Comparison of ENCODE assay signal across 10 cellular contexts in genomic region chrX:150879855-150880807, GRCh38. TPM values are rescaled to one million over a fixed set of nuclear protein-coding genes. Genes with fewer than 3 reads are reported as not detected.
A peak's percentile ranks its signal among the peaks of the same experiment; 100 is the strongest.
DNase-seq lines count a peak whose midpoint lies in the region; ATAC-seq, FAIRE-seq and TF ChIP-seq lines count a peak whose summit lies in the region.
"Had no signal": no experiment of that assay in that cellular context is flagged by ENCODE, and none has a peak within 500 bp of the region (broad histone marks: within the 10 kb centered on the region; RNA-seq: fewer than 3 reads in every experiment).

No MANE protein-coding gene starts in this region.

- no peaks in the 10 kb centered on the region for H4K20me1 ChIP-seq in GM12878 (ENCODE audit: control insufficient read depth, insufficient read depth)

- TF ChIP-seq RAD21 in GM12878 (IDR thresholded peaks at IDR 0.05; ENCODE audit: insufficient read depth, low read depth, low read length), result no peak

- DNase-seq in GM12878 (ENCODE audit: low read depth, low spot score), result peak; percentile 53
- DNase-seq in SKM-1 (lab: John Stamatoyannopoulos, UW; ENCODE audit: unreplicated experiment), result no peak
- DNase-seq in uterus, result no peak
- DNase-seq in caudate nucleus (lab: John Stamatoyannopoulos, UW), result no peak
- no peak for DNase-seq in NCI-H1105 (lab: John Stamatoyannopoulos, UW)
- DNase-seq: sigmoid colon had no signal

- H3K9ac ChIP-seq in GM12878 (ENCODE audit: control insufficient read depth, insufficient read depth, low read length), result no peak overlapping the region

- TF ChIP-seq CTCF in GM12878 (IDR thresholded peaks at IDR 0.05 in 2 of 3, conservative IDR thresholded peaks at IDR 0.05 in 1 of 3; ENCODE audit: control insufficient read depth in 2 of 3, extremely low read depth in 1 of 3, insufficient read depth in 1 of 3, low read depth in 3 of 3, low read length in 3 of 3) (no peak), uterus (IDR thresholded peaks at IDR 0.05) (no peak)

- CTCF ChIA-PET in GM12878 (lab: Yijun Ruan, JAX), result interaction anchor here (0.8 to 1.6 kb wide), 2 partner anchors 16 to 17 kb away, joined by 4 read pairs; no protein-coding TSS in a partner anchor

- no peak overlapping the region; the same call in 1 of the 2 replicates for H2AFZ ChIP-seq in GM12878 (ENCODE audit: control insufficient read depth, low read depth, low read length)

- TF ChIP-seq POLR2A in GM12878 (IDR thresholded peaks at IDR 0.05; ENCODE audit: low read depth, low read length) (no peak), uterus (IDR thresholded peaks at IDR 0.05) (no peak)

- ATAC-seq in GM18868 (IDR thresholded peaks at IDR 0.05; ENCODE audit: unreplicated experiment) (peak; percentile 71), GM21528 (IDR thresholded peaks at IDR 0.05; ENCODE audit: low FRiP score, unreplicated experiment) (peak; percentile 94), HG03342 (IDR thresholded peaks at IDR 0.05; ENCODE audit: unreplicated experiment) (peak; percentile 87), GM12878 (peak; percentile 92)

- SMC1A ChIA-PET in GM12878 (lab: Charles Lee; ENCODE audit: uncharacterized antibody, unreplicated experiment), result interaction anchor here (1.3 kb wide), 1 partner anchor 100 kb away, joined by 5 read pairs; no protein-coding TSS in a partner anchor

- H3K9me3 ChIP-seq in GM12878 (replicated peaks; ENCODE audit: control insufficient read depth, insufficient read depth, low read length), result peaks cover 6% of the 10 kb centered on the region; the same call in 2 of the 3 replicates
- no peaks in the 10 kb centered on the region for H3K9me3 ChIP-seq in uterus
- H3K9me3 ChIP-seq: sigmoid colon had no signal

- H3K4me1 ChIP-seq in GM12878 (ENCODE audit: control insufficient read depth, insufficient read depth, low read length) (peaks cover 8% of the 10 kb centered on the region), uterus (no peaks in the 10 kb centered on the region)

- WGBS in GM12878 (ENCODE audit: insufficient coverage, insufficient replicate concordance, low lambda C conversion rate, missing lambda C conversion rate), result 35% methylated on average over 5 of the region's 5 CpGs

- RAD21 ChIA-PET in GM12878 (lab: Charles Lee; ENCODE audit: unreplicated experiment), result interaction anchor here (0.6 kb wide), 2 partner anchors 102 to 108 kb away, joined by 3 to 4 read pairs; no protein-coding TSS in a partner anchor

- POLR2A ChIA-PET in GM12878 (lab: Charles Lee), result interaction anchor here (0.6 to 1.4 kb wide), 3 partner anchors 10 to 930 kb away, joined by 3 to 5 read pairs (median 4); no protein-coding TSS in a partner anchor

- H3K79me2 ChIP-seq in GM12878 (ENCODE audit: control insufficient read depth, insufficient read depth, low read length), result peaks cover 3% of the 10 kb centered on the region

- TF ChIP-seq EP300 in GM12878 (IDR thresholded peaks at IDR 0.05; ENCODE audit: borderline replicate concordance in 1 of 2, control insufficient read depth in 1 of 2, low read depth in 2 of 2, low read length in 2 of 2), result no peak

- no TSS peak for BruUV-seq in GM12878 (replicated peaks; lab: Mats Ljungman, UMichigan)

- intact Hi-C loops in GM12878 (cut with micrococcal nuclease; ENCODE audit: unreplicated experiment), result no loop called here
- intact Hi-C loops in uterus (cut with DNase I; ENCODE audit: low total_unique reads), result no loop called here

- no peaks in the 10 kb centered on the region for H3K36me3 ChIP-seq in GM12878 (ENCODE audit: control insufficient read depth in 2 of 2, insufficient read depth in 2 of 2, low read length in 1 of 2)
- H3K36me3 ChIP-seq in uterus, result no peaks in the 10 kb centered on the region
- H3K36me3 ChIP-seq: sigmoid colon had no signal

- peak overlapping the region; percentile 77 for H3K27ac ChIP-seq in GM12878 (ENCODE audit: control insufficient read depth, insufficient read depth)
- H3K27ac ChIP-seq in uterus, result no peak overlapping the region
- no peak overlapping the region for H3K27ac ChIP-seq in caudate nucleus (ENCODE audit: low read depth, low read length)
- H3K27ac ChIP-seq: sigmoid colon had no signal

- no peak for FAIRE-seq in GM12878 (lab: Jason Lieb, UNC)
- FAIRE-seq: G401.6 had no signal

- peak overlapping the region; percentile 60 for H3K4me2 ChIP-seq in GM12878 (ENCODE audit: control insufficient read depth, insufficient read depth)

- in situ Hi-C loops in GM12878 (cut with MboI), result no loop called here

- H3K27me3 ChIP-seq in GM12878 (replicated peaks in 1 of 2; ENCODE audit: control insufficient read depth in 2 of 2, insufficient read depth in 2 of 2, low read length in 1 of 2) (no peaks in the 10 kb centered on the region), uterus (no peaks in the 10 kb centered on the region)
- H3K27me3 ChIP-seq: sigmoid colon had no signal

- H3K4me3 ChIP-seq in GM12878 (no peak overlapping the region), uterus (no peak overlapping the region)
- H3K4me3 ChIP-seq: sigmoid colon had no signal

TF ChIP-seq in GM12878, 131 proteins besides CTCF, POLR2A, EP300 and RAD21:
- no peak for TF ChIP-seq CEBPB (IDR thresholded peaks at IDR 0.05; ENCODE audit: borderline replicate concordance in 1 of 2, low read depth in 2 of 2, low read length in 2 of 2)
- no peak for TF ChIP-seq JUNB (IDR thresholded peaks at IDR 0.05)
- TF ChIP-seq NR2F1 (conservative IDR thresholded peaks at IDR 0.05), result no peak
- TF ChIP-seq EED (IDR thresholded peaks at IDR 0.05; ENCODE audit: low read depth), result no peak
- no peak for TF ChIP-seq PAX5 (IDR thresholded peaks at IDR 0.05; ENCODE audit: borderline replicate concordance, low read depth, low read length)
- TF ChIP-seq GABPA (IDR thresholded peaks at IDR 0.05; ENCODE audit: low read depth), result no peak
- peak; percentile 66 for TF ChIP-seq ZNF384 (IDR thresholded peaks at IDR 0.05; ENCODE audit: borderline replicate concordance, low read depth, low read length)
- TF ChIP-seq BCL11A (IDR thresholded peaks at IDR 0.05; ENCODE audit: low read depth, low read length), result no peak
- TF ChIP-seq SREBF2 (IDR thresholded peaks at IDR 0.05; ENCODE audit: low read length), result no peak
- no peak for TF ChIP-seq DPF2 (IDR thresholded peaks at IDR 0.05)
- 0 out of 4 replicates have a peak, but pooled peaks of 1 of the 2 experiments have one; percentile 3 for TF ChIP-seq IKZF2 (IDR thresholded peaks at IDR 0.05)
- TF ChIP-seq MLLT1 (IDR thresholded peaks at IDR 0.05), result no peak
- TF ChIP-seq SMAD5 (IDR thresholded peaks at IDR 0.05; ENCODE audit: low read depth), result no peak
- TF ChIP-seq SIN3A (IDR thresholded peaks at IDR 0.05; ENCODE audit: low read depth, low read length), result no peak
- peak; percentile 71; the same call in 1 of the 2 replicates for TF ChIP-seq CBX5 (IDR thresholded peaks at IDR 0.05; ENCODE audit: low read depth)
- 0 out of 2 replicates have a peak, but pooled peaks have one; percentile 41 for TF ChIP-seq MEF2A (IDR thresholded peaks at IDR 0.05; ENCODE audit: insufficient read depth, low read depth, low read length)
- peak; percentile 74; the same call in 1 of the 2 replicates for TF ChIP-seq BACH1 (IDR thresholded peaks at IDR 0.05; ENCODE audit: borderline replicate concordance)
- TF ChIP-seq RUNX3 (IDR thresholded peaks at IDR 0.05; ENCODE audit: low read length), result peak; percentile 14; the same call in 1 of the 2 replicates
- TF ChIP-seq POU2F2 (IDR thresholded peaks at IDR 0.05; ENCODE audit: borderline replicate concordance, low read depth, low read length), result 0 out of 3 replicates have a peak, but pooled peaks have one; percentile 25
- TF ChIP-seq ETV6 (conservative IDR thresholded peaks at IDR 0.05 in 1 of 2, IDR thresholded peaks at IDR 0.05 in 1 of 2; ENCODE audit: borderline replicate concordance in 1 of 2, low read depth in 1 of 2), result no peak
- peak; percentile 61 for TF ChIP-seq ATF7 (IDR thresholded peaks at IDR 0.05; ENCODE audit: low read depth)
- TF ChIP-seq POLR2AphosphoS5 (IDR thresholded peaks at IDR 0.05; ENCODE audit: low read length), result no peak
- no peak for TF ChIP-seq IKZF1 (conservative IDR thresholded peaks at IDR 0.05)
- no peak for TF ChIP-seq POLR2AphosphoS2 (IDR thresholded peaks at IDR 0.05; ENCODE audit: low read depth, low read length)

RNA-seq across cellular contexts. Expression of gene CD99L2, which starts 18.3 kb away (rescaled TPM):
- total RNA-seq in GM12878 (2013; cell fraction: nucleolus; rRNA removed), result 16.0 and 18.1 TPM in 2 replicates
- total RNA-seq in GM12878 (2014; rRNA removed) (14.5 and 14.6 TPM in 2 replicates), GM12878 (2014; rRNA removed; fragmentation: Illumina TruSeq; extraction: Trizol) (13.1 and 13.3 TPM in 2 replicates), GM12878 (2021) (19.8 and 22.9 TPM in 2 replicates), uterus (10 to 100 TPM; 51.3 to 92.7 (median 58.7) TPM)
- polyA plus RNA-seq in GM12878 (2011; ENCODE audit: low read depth), result 7.6 TPM
- polyA plus RNA-seq in GM12878 (2011; rRNA removed) (8.4 and 12.9 TPM in 2 replicates), GM12878 (2014; fragmentation: Illumina TruSeq; extraction: Trizol) (10.0 and 16.9 TPM in 2 replicates), GM12878 (2014; fragmentation: Nextera tagmentation; extraction: Ambion mirVana) (1 to 10 TPM; 1.1 to 2.3 TPM), GM12878 (2014; rRNA removed) (14.2 and 14.7 TPM in 2 replicates), GM12878 (2016; fragmentation: Nextera tagmentation; extraction: Ambion mirVana) (10 to 100 TPM; 10.6 to 11.5 TPM)
- polyA plus RNA-seq in GM12878 (2011; cell fraction: cytosol; rRNA removed), result 15.5 and 15.9 TPM in 2 replicates
- 14.2 and 16.0 TPM in 2 replicates for polyA plus RNA-seq in GM12878 (2011; cell fraction: nucleus; rRNA removed)
- 11.9 and 13.7 TPM in 2 replicates for polyA plus RNA-seq in GM12878 (2012)
- polyA minus RNA-seq in GM12878 (2011; rRNA and poly(A)+ RNA removed), result 11.5 and 17.5 TPM in 2 replicates
- polyA minus RNA-seq in GM12878 (2011; cell fraction: cytosol; rRNA and poly(A)+ RNA removed), result 4.5 and 7.6 TPM in 2 replicates
- 3.9 and 7.3 TPM in 2 replicates for polyA minus RNA-seq in GM12878 (2011; cell fraction: nucleus; rRNA and poly(A)+ RNA removed)
